In the genomic region with DNA sequence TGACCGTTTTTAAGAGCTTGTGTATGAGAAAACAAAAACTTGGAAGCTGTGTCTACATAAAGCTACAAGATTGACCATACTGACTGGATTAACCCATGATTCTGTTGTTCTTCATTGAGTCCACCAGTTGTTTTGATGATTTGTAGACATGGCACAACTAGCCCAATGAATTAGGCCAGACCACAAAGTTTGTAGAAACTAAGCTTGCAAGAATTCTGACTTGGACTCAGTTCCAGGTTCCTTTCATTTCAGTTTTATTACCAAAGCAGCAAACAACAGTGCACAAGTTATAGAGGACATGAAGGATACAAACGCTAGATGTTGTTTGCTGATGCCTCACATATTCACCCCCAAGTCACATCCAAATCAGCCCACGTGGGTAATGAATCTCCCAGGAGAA, we compare ENCODE assay signal across 22 cellular contexts.
DNase-seq lines count a peak whose midpoint lies in the region; ATAC-seq and TF ChIP-seq lines count a peak whose summit lies in the region.
"Had no signal": no experiment of that assay in that cellular context is flagged by ENCODE, and none has a peak within 500 bp of the region (broad histone marks: within the 10 kb centered on the region; RNA-seq: fewer than 3 reads in every experiment).

No MANE protein-coding gene starts in this region.

- no peak overlapping the region for H2AFZ ChIP-seq in fibroblast of lung (ENCODE audit: low read length)

- H3K79me2 ChIP-seq in fibroblast of lung (ENCODE audit: control insufficient read depth, insufficient read depth, low read length) = no peaks in the 10 kb centered on the region

- H3K4me3 Mint-ChIP-seq in nephron progenitor cell = no peak overlapping the region
- H3K4me3 Mint-ChIP-seq: activated CD4-positive, alpha-beta memory T cell treated with anti-CD3 and anti-CD28 coated beads for 36 hours; activated naive CD8-positive, alpha-beta T cell; CD8-positive, alpha-beta memory T cell; central memory CD8-positive, alpha-beta T cell had no signal

- H3K36me3 ChIP-seq in fibroblast of lung (ENCODE audit: control insufficient read depth, insufficient read depth, low read length) = no peaks in the 10 kb centered on the region
- H3K36me3 ChIP-seq: ascending aorta, heart left ventricle, upper lobe of left lung had no signal

- H3K27ac Mint-ChIP-seq in nephron progenitor cell = peak overlapping the region; percentile 78
- H3K27ac Mint-ChIP-seq: activated CD4-positive, alpha-beta memory T cell treated with anti-CD3 and anti-CD28 coated beads for 36 hours; activated naive CD8-positive, alpha-beta T cell; activated T-helper 2 cell treated with anti-CD3 and anti-CD28 coated beads, Interferon-gamma antibody, Interleukin-2, Interleukin-4, amounts not matched to agents 10 μg/mL and 5 μg/mL and 100 μg/mL, durations not matched to agents 14 hours and 24 hours and 36 hours had no signal

- H3K36me3 Mint-ChIP-seq in nephron progenitor cell (ENCODE audit: low read depth) = no peaks in the 10 kb centered on the region
- H3K36me3 Mint-ChIP-seq: activated CD4-positive, alpha-beta memory T cell treated with anti-CD3 and anti-CD28 coated beads for 36 hours; activated naive CD8-positive, alpha-beta T cell; CD8-positive, alpha-beta memory T cell had no signal

- H3K4me3 ChIP-seq in AG10803 (ENCODE audit: low read length) = no peak overlapping the region
- H3K4me3 ChIP-seq in LNCaP clone FGC (ENCODE audit: low read depth, low read length) = no peak overlapping the region
- H3K4me3 ChIP-seq in fibroblast of lung (replicated peaks in 1 of 4; ENCODE audit: control extremely low read depth in 1 of 4, insufficient read depth in 1 of 4, low read depth in 3 of 4, low read length in 4 of 4) = no peak overlapping the region
- H3K4me3 ChIP-seq: heart left ventricle, upper lobe of left lung had no signal

- no peaks in the 10 kb centered on the region for H3K9me3 Mint-ChIP-seq in nephron progenitor cell
- H3K9me3 Mint-ChIP-seq: activated CD4-positive, alpha-beta memory T cell treated with anti-CD3 and anti-CD28 coated beads for 36 hours; activated T-helper 2 cell treated with anti-CD3 and anti-CD28 coated beads, Interferon-gamma antibody, Interleukin-2, Interleukin-4, amounts not matched to agents 10 μg/mL and 5 μg/mL and 100 μg/mL, durations not matched to agents 14 hours and 24 hours and 36 hours; CD8-positive, alpha-beta memory T cell; central memory CD8-positive, alpha-beta T cell had no signal

- no peak for TF ChIP-seq CTCF in AG10803 (conservative IDR thresholded peaks at IDR 0.05; ENCODE audit: low read length)
- TF ChIP-seq CTCF in LNCaP clone FGC (IDR thresholded peaks at IDR 0.05; ENCODE audit: control insufficient read depth, extremely low read depth, insufficient read depth) = no peak
- no peak for TF ChIP-seq CTCF in fibroblast of lung (conservative IDR thresholded peaks at IDR 0.05 in 1 of 2, IDR thresholded peaks at IDR 0.05 in 1 of 2; ENCODE audit: low read depth in 1 of 2, low read length in 2 of 2)
- TF ChIP-seq CTCF in nephron progenitor cell (IDR thresholded peaks at IDR 0.05) = no peak

- no peaks in the 10 kb centered on the region for H4K20me1 ChIP-seq in fibroblast of lung (ENCODE audit: control insufficient read depth, extremely low read depth, insufficient read depth, low read length)

- peak overlapping the region; percentile 20 for H3K4me2 ChIP-seq in fibroblast of lung (ENCODE audit: extremely low read depth, insufficient read depth, low read length)

- peaks cover 8% of the 10 kb centered on the region for H3K4me1 ChIP-seq in fibroblast of lung (ENCODE audit: control insufficient read depth, extremely low read depth, insufficient read depth, low read length)
- H3K4me1 ChIP-seq: ascending aorta, foreskin keratinocyte, heart left ventricle, upper lobe of left lung had no signal

- peaks cover 46% of the 10 kb centered on the region for H3K4me1 Mint-ChIP-seq in nephron progenitor cell
- H3K4me1 Mint-ChIP-seq: CD8-positive, alpha-beta memory T cell; central memory CD8-positive, alpha-beta T cell had no signal

- H3K27me3 Mint-ChIP-seq in nephron progenitor cell (ENCODE audit: low read depth, poor library complexity) = no peaks in the 10 kb centered on the region

- no peak overlapping the region for H3K27ac ChIP-seq in fibroblast of lung (ENCODE audit: insufficient read depth, low read length)
- H3K27ac ChIP-seq: ascending aorta, foreskin keratinocyte, heart left ventricle, upper lobe of left lung had no signal

- DNase-seq in AG10803 (ENCODE audit: low read depth) (peak; percentile 78), LNCaP clone FGC (ENCODE audit: low read depth) (peak; percentile 48), fibroblast of lung (ENCODE audit: low read depth in 2 of 2) (peak; percentile 20 to 79), nephron progenitor cell (no peak), left lobe of liver (ENCODE audit: low spot score) (no peak), activated T-cell treated with anti-CD3 and anti-CD28 coated beads for 4 hours (no peak), activated gamma-delta T cell treated with Interleukin-2 at 50 U/mL for 16 hours (no peak)
- DNase-seq: activated CD4-positive, alpha-beta memory T cell treated with anti-CD3 and anti-CD28 coated beads for 36 hours; activated CD8-positive, alpha-beta memory T cell treated with anti-CD3 and anti-CD28 coated beads, Interleukin-2, amount 50 U/mL, for 48 hours; CD8-positive, alpha-beta memory T cell; H7; heart left ventricle; MV-4-11; NCI-H1694 treated with DMSO at 0.1 percent for 48 hours; NCI-H524 treated with DMSO at 0.1 percent for 48 hours; stimulated activated CD4-positive, alpha-beta T cell treated with anti-CD3 and anti-CD28 coated beads, Interleukin-2, amount 100 ng/mL, for 48 hours; upper lobe of left lung had no signal

- no peak for ATAC-seq in left lobe of liver

- no peaks in the 10 kb centered on the region for H3K9me3 ChIP-seq in fibroblast of lung (ENCODE audit: control insufficient read depth, insufficient read depth, low read depth, low read length)
- H3K9me3 ChIP-seq: ascending aorta, heart left ventricle, upper lobe of left lung had no signal

- no peaks in the 10 kb centered on the region for H3K27me3 ChIP-seq in fibroblast of lung (ENCODE audit: control insufficient read depth, insufficient read depth, low read length)
- H3K27me3 ChIP-seq: ascending aorta, upper lobe of left lung had no signal

- no peak overlapping the region for H3K9ac ChIP-seq in fibroblast of lung (ENCODE audit: insufficient read depth, low read length)

Comparison
In these comparisons a context has a peak if more than half of its experiments do, and no peak if none do; other contexts are left out.
1. DNase-seq: peak in AG10803 (single experiment), LNCaP clone FGC (single experiment) and fibroblast of lung (2 of 2); none in nephron progenitor cell (single experiment), left lobe of liver (single experiment), activated T-cell treated with anti-CD3 and anti-CD28 coated beads for 4 hours (single experiment) and activated gamma-delta T cell treated with Interleukin-2 at 50 U/mL for 16 hours (single experiment).